19 cellular contexts compared by ENCODE assay signal in the genomic region with DNA sequence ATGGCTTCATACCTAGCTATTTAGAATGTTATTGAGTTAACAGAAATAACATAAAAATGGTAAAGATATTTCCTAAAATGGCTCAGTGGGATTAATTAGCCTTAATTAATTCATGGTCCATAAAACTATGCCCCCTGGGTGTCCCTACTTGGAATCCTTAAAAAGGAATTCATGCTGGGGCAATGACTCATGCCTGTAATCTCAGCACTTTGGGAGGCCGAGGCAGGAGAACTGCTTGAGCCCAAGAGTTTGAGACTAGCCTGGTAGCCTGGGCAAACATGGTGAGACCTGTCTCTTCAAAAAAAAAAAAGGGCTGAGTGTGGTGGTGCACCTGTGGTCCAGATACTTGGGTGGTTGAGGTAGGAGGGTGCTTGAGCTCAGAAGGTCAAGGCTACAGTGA.
A peak's percentile ranks its signal among the peaks of the same experiment; 100 is the strongest.
DNase-seq lines count a peak whose midpoint lies in the region; ATAC-seq and TF ChIP-seq lines count a peak whose summit lies in the region.
"Had no signal": no experiment of that assay in that cellular context is flagged by ENCODE, and none has a peak within 500 bp of the region (broad histone marks: within the 10 kb centered on the region; RNA-seq: fewer than 3 reads in every experiment).

No MANE protein-coding gene starts in this region.

- no peak for TF ChIP-seq EP300 in stomach (IDR thresholded peaks at IDR 0.05)

- no peak overlapping the region for H3K9ac ChIP-seq in HUES6 (ENCODE audit: low read length)

- H3K4me1 Mint-ChIP-seq in activated B cell treated with CpG ODN at 0.5 μM for 24 hours (peaks cover 29% of the 10 kb centered on the region), mesothelial cell of epicardium (no peaks in the 10 kb centered on the region)
- H3K4me1 Mint-ChIP-seq: nephron progenitor cell had no signal

- H3F3A ChIP-seq in DOHH2 (ENCODE audit: control insufficient read depth, insufficient read depth), result no peaks in the 10 kb centered on the region

- H3K27me3 Mint-ChIP-seq in activated B cell treated with CpG ODN at 0.5 μM for 24 hours (no peaks in the 10 kb centered on the region), mesothelial cell of epicardium (ENCODE audit: low read depth) (no peaks in the 10 kb centered on the region)
- H3K27me3 Mint-ChIP-seq: CD4-positive, alpha-beta T cell had no signal

- H3K36me3 Mint-ChIP-seq in activated B cell treated with CpG ODN at 0.5 μM for 24 hours (ENCODE audit: low read depth) (peaks cover 9% of the 10 kb centered on the region), mesothelial cell of epicardium (peaks cover 8% of the 10 kb centered on the region)

- H3K4me3 Mint-ChIP-seq in activated B cell treated with CpG ODN at 0.5 μM for 24 hours (no peak overlapping the region), mesothelial cell of epicardium (no peak overlapping the region)
- H3K4me3 Mint-ChIP-seq: CD4-positive, alpha-beta T cell; nephron progenitor cell had no signal

- peak overlapping the region; percentile 66 for H3K27ac Mint-ChIP-seq in activated B cell treated with CpG ODN at 0.5 μM for 24 hours
- peak overlapping the region; percentile 9 for H3K27ac Mint-ChIP-seq in mesothelial cell of epicardium
- H3K27ac Mint-ChIP-seq: CD4-positive, alpha-beta T cell; nephron progenitor cell had no signal

- DNase-seq in activated B cell treated with CpG ODN at 0.5 μM for 24 hours (no peak), mesothelial cell of epicardium (ENCODE audit: low spot score in 2 of 2, unreplicated experiment in 2 of 2) (no peak), stomach (no peak), iPS-NIHi11 (ENCODE audit: low spot score) (no peak)
- DNase-seq: activated CD4-positive, CD25-positive, alpha-beta regulatory T cell treated with anti-CD3 and anti-CD28 coated beads, Interleukin-2, amount 50 U/mL, for 72 hours; activated naive CD4-positive, alpha-beta T cell treated with Interleukin-2 at 50 U/mL for 16 hours; activated T-cell treated with anti-CD3 and anti-CD28 coated beads, Interleukin-2, amount 50 U/mL, for 48 hours; CD4-positive, alpha-beta T cell; left ventricle myocardium inferior; MG63; NCI-H1417; NCI-H2107; NCI-H510A treated with DMSO at 0.1 percent for 48 hours; nephron progenitor cell had no signal

- POLR2A ChIA-PET in activated B cell treated with CpG ODN at 0.5 μM for 24 hours (lab: Charles Lee), result no interaction called here

- CTCF ChIA-PET in activated B cell treated with CpG ODN at 0.5 μM for 24 hours (lab: Charles Lee), result interaction anchor here (0.6 kb wide), 1 partner anchor 33 kb away, joined by 3 read pairs; no protein-coding TSS in a partner anchor

- H3K4me3 ChIP-seq in DOHH2 (ENCODE audit: low read length), result peak overlapping the region; percentile 38
- no peak overlapping the region for H3K4me3 ChIP-seq in HUES6 (ENCODE audit: low read depth, low read length)
- H3K4me3 ChIP-seq in stomach, result no peak overlapping the region
- H3K4me3 ChIP-seq: cardiac muscle cell, left ventricle myocardium inferior, MG63 had no signal

- TF ChIP-seq POLR2A in stomach (IDR thresholded peaks at IDR 0.05), result no peak

- no peaks in the 10 kb centered on the region for H4K20me1 ChIP-seq in DOHH2 (ENCODE audit: control insufficient read depth, insufficient read depth, low read depth, low read length)

- no peak for TF ChIP-seq CTCF in DOHH2 (IDR thresholded peaks at IDR 0.05; ENCODE audit: low read depth, low read length, poor library complexity, severe bottlenecking)
- no peak for TF ChIP-seq CTCF in activated B cell treated with CpG ODN at 0.5 μM for 24 hours (IDR thresholded peaks at IDR 0.05)
- no peak for TF ChIP-seq CTCF in mesothelial cell of epicardium (IDR thresholded peaks at IDR 0.05; ENCODE audit: unreplicated experiment)
- TF ChIP-seq CTCF in stomach (IDR thresholded peaks at IDR 0.05), result no peak

- H3K9me2 ChIP-seq in DOHH2 (replicated peaks; ENCODE audit: control insufficient read depth, low read length), result no peaks in the 10 kb centered on the region

- ATAC-seq in activated B cell treated with CpG ODN at 0.5 μM for 24 hours (ENCODE audit: low read depth) (no peak), HG03097 (IDR thresholded peaks at IDR 0.05; ENCODE audit: low FRiP score, unreplicated experiment) (no peak)

- H3K9me3 ChIP-seq in DOHH2 (ENCODE audit: control insufficient read depth, insufficient read depth, low read length), result no peaks in the 10 kb centered on the region
- no peaks in the 10 kb centered on the region for H3K9me3 ChIP-seq in HUES6 (ENCODE audit: control insufficient read depth, insufficient read depth, low read depth, low read length)
- H3K9me3 ChIP-seq in stomach, result no peaks in the 10 kb centered on the region
- H3K9me3 ChIP-seq: left ventricle myocardium inferior, MG63 had no signal

- no peaks in the 10 kb centered on the region for H3K79me2 ChIP-seq in DOHH2 (ENCODE audit: control insufficient read depth, low read length)

- H3K4me1 ChIP-seq in DOHH2 (ENCODE audit: control insufficient read depth, low read length) (peaks cover 21% of the 10 kb centered on the region), HUES6 (ENCODE audit: control insufficient read depth, insufficient read depth, low read length) (peaks cover 37% of the 10 kb centered on the region), stomach (no peaks in the 10 kb centered on the region)
- H3K4me1 ChIP-seq: left ventricle myocardium inferior had no signal

- intact Hi-C loops in activated B cell treated with CpG ODN at 0.5 μM for 24 hours (cut with micrococcal nuclease) (no loop called here), stomach (cut with DNase I; ENCODE audit: low total_unique reads) (no loop called here)

- 50 to 100% (median 73%) methylated on average over 1 of the region's 1 CpG for WGBS in stomach, 5 donors

- peaks cover 3% of the 10 kb centered on the region for H3K9me3 Mint-ChIP-seq in activated B cell treated with CpG ODN at 0.5 μM for 24 hours
- peaks cover 19% of the 10 kb centered on the region for H3K9me3 Mint-ChIP-seq in mesothelial cell of epicardium
- H3K9me3 Mint-ChIP-seq: CD4-positive, alpha-beta T cell had no signal

- no peaks in the 10 kb centered on the region for H3K36me3 ChIP-seq in DOHH2 (ENCODE audit: control insufficient read depth, low read length)
- H3K36me3 ChIP-seq in HUES6 (ENCODE audit: control insufficient read depth, insufficient read depth, low read length), result peaks cover 5% of the 10 kb centered on the region
- peaks cover 0 to 4% (median 3%) of the 10 kb centered on the region in 4 donors for H3K36me3 ChIP-seq in stomach
- H3K36me3 ChIP-seq: left ventricle myocardium inferior, MG63 had no signal

- H3K27me3 ChIP-seq in DOHH2 (ENCODE audit: control insufficient read depth, low read length) (no peaks in the 10 kb centered on the region), HUES6 (ENCODE audit: control insufficient read depth, insufficient read depth, low read length) (no peaks in the 10 kb centered on the region), stomach (no peaks in the 10 kb centered on the region)
- H3K27me3 ChIP-seq: cardiac muscle cell, MG63 had no signal

- H3K27ac ChIP-seq in DOHH2 (ENCODE audit: low read depth, low read length) (peak overlapping the region; percentile 34), HUES6 (ENCODE audit: low read depth, low read length) (peak overlapping the region; percentile 68), stomach (peak overlapping the region in 1 of 5 donors; percentile 7)
- H3K27ac ChIP-seq: cardiac muscle cell, HL-60, left ventricle myocardium inferior had no signal

- peak overlapping the region; percentile 61 for H3K4me2 ChIP-seq in DOHH2 (ENCODE audit: low read length)
